In the genomic region with DNA sequence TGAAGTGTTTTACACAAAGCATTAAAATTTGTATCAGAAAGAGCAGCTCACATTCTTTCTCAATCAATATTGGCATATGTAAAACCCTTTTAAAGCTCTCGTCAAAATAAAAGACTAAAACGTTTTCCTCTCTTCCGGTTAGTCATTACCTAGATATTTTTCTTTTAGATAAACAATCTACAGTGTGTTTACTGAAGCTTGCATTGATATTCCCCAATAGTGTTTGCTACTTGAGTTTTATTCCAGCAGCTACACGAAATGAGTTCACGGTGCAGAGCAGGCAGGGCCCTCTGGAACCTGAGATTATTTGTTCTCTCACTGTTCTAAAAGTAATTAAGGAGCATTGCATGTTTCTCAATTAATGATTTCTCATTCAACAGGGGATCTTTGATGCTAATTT, we compare ENCODE assay signal across 20 cellular contexts.
DNase-seq lines count a peak whose midpoint lies in the region; FAIRE-seq and TF ChIP-seq lines count a peak whose summit lies in the region.
"Had no signal": no experiment of that assay in that cellular context is flagged by ENCODE, and none has a peak within 500 bp of the region (broad histone marks: within the 10 kb centered on the region; RNA-seq: fewer than 3 reads in every experiment).

No MANE protein-coding gene starts in this region.

- no peaks in the 10 kb centered on the region for H4K20me1 ChIP-seq in astrocyte (ENCODE audit: insufficient read depth, low read length)
- H4K20me1 ChIP-seq: BLaER1 had no signal

- no peak for TF ChIP-seq POLR2A in Peyer's patch (IDR thresholded peaks at IDR 0.05)

- H3K36me3 ChIP-seq in astrocyte (ENCODE audit: insufficient read depth, low read length) (no peaks in the 10 kb centered on the region), Peyer's patch (no peaks in the 10 kb centered on the region)
- H3K36me3 ChIP-seq: BLaER1, HAP-1 had no signal

- no peaks in the 10 kb centered on the region for H3K9me3 Mint-ChIP-seq in astrocyte (ENCODE audit: unreplicated experiment)
- H3K9me3 Mint-ChIP-seq: HFFc6 had no signal

- H3K4me3 ChIP-seq in astrocyte (ENCODE audit: insufficient read depth, low read depth, low read length) (no peak overlapping the region), fibroblast of villous mesenchyme (ENCODE audit: low read depth, low read length) (no peak overlapping the region), Peyer's patch (no peak overlapping the region)
- H3K4me3 ChIP-seq: BLaER1, GM12878, HAP-1, K562 had no signal

- H3K9me3 ChIP-seq in astrocyte (ENCODE audit: insufficient read depth, low read depth, low read length) (no peaks in the 10 kb centered on the region), Peyer's patch (no peaks in the 10 kb centered on the region)
- H3K9me3 ChIP-seq: BLaER1, Caco-2, HAP-1 had no signal

- H3K4me2 ChIP-seq in astrocyte (ENCODE audit: low read length), result peak overlapping the region; percentile 6
- H3K4me2 ChIP-seq: BLaER1 had no signal

- no peaks in the 10 kb centered on the region for H3K36me3 Mint-ChIP-seq in astrocyte (ENCODE audit: low read depth, unreplicated experiment)
- H3K36me3 Mint-ChIP-seq: CD8-positive, alpha-beta memory T cell had no signal

- H3K27ac ChIP-seq in astrocyte (ENCODE audit: low read depth, low read length), result no peak overlapping the region
- no peak overlapping the region for H3K27ac ChIP-seq in Peyer's patch
- H3K27ac ChIP-seq: BLaER1 had no signal

- no peaks in the 10 kb centered on the region for H3K79me2 ChIP-seq in astrocyte (ENCODE audit: insufficient read depth, low read length)

- FAIRE-seq in astrocyte (lab: Jason Lieb, UNC), result no peak
- no peak for FAIRE-seq in D721Med (lab: Jason Lieb, UNC)
- FAIRE-seq: GM12878, GM18507, H1, HTR-8/SVneo, K562 had no signal

- H3K27me3 ChIP-seq in astrocyte (ENCODE audit: insufficient read depth, low read length), result no peaks in the 10 kb centered on the region
- H3K27me3 ChIP-seq in Peyer's patch, result no peaks in the 10 kb centered on the region
- H3K27me3 ChIP-seq: BLaER1 had no signal

- DNase-seq in HCEC 1CT, result peak; percentile 69
- DNase-seq in astrocyte (ENCODE audit: low read depth), result peak; percentile 4
- DNase-seq in fibroblast of villous mesenchyme (ENCODE audit: low read depth), result peak; percentile 31
- peak; percentile 40 for DNase-seq in renal cortical epithelial cell (ENCODE audit: low read depth)
- no peak for DNase-seq in D721Med (ENCODE audit: insufficient read length, low spot score)
- DNase-seq in Peyer's patch, result no peak
- DNase-seq in GM19240 (ENCODE audit: insufficient read length, low spot score), result no peak
- DNase-seq in NCI-H1417 treated with DMSO at 0.1 percent for 48 hours (lab: John Stamatoyannopoulos, UW), result no peak
- DNase-seq: AML-193; Caco-2; CD8-positive, alpha-beta memory T cell; DMS53; HFFc6 had no signal

- TF ChIP-seq CTCF in astrocyte (IDR thresholded peaks at IDR 0.05; ENCODE audit: insufficient read depth, low read depth, low read length) (no peak), fibroblast of villous mesenchyme (IDR thresholded peaks at IDR 0.05; ENCODE audit: insufficient read depth, low read depth, low read length) (no peak), D721Med (IDR thresholded peaks at IDR 0.05; ENCODE audit: insufficient read depth, missing control alignments) (no peak), Peyer's patch (IDR thresholded peaks at IDR 0.05) (no peak)

- no peak overlapping the region for H3K27ac Mint-ChIP-seq in astrocyte (ENCODE audit: unreplicated experiment)
- H3K27ac Mint-ChIP-seq: CD8-positive, alpha-beta memory T cell; HFFc6 had no signal

- peaks cover 5% of the 10 kb centered on the region for H3K4me1 Mint-ChIP-seq in astrocyte (ENCODE audit: low read depth, unreplicated experiment)
- H3K4me1 Mint-ChIP-seq: CD8-positive, alpha-beta memory T cell had no signal

- H3K4me1 ChIP-seq in astrocyte (ENCODE audit: insufficient read depth, low read length) (peaks cover 11% of the 10 kb centered on the region), Peyer's patch (no peaks in the 10 kb centered on the region)

- no peak overlapping the region for H3K9ac ChIP-seq in astrocyte (ENCODE audit: low read length)
- H3K9ac ChIP-seq: BLaER1 had no signal

- H3K27me3 Mint-ChIP-seq in astrocyte (ENCODE audit: low read depth, unreplicated experiment), result no peaks in the 10 kb centered on the region
- H3K27me3 Mint-ChIP-seq: CD8-positive, alpha-beta memory T cell had no signal

- H2AFZ ChIP-seq in astrocyte (ENCODE audit: low read depth, low read length), result no peak overlapping the region

- no peak overlapping the region for H3K4me3 Mint-ChIP-seq in astrocyte (ENCODE audit: unreplicated experiment)
- H3K4me3 Mint-ChIP-seq: CD8-positive, alpha-beta memory T cell; HFFc6 had no signal

Comparison
In these comparisons a context has a peak if more than half of its experiments do, and no peak if none do; other contexts are left out.
1. DNase-seq: peak in HCEC 1CT (single experiment), astrocyte (single experiment), fibroblast of villous mesenchyme (single experiment) and renal cortical epithelial cell (single experiment); none in D721Med (single experiment), Peyer's patch (0 of 3), GM19240 (single experiment) and NCI-H1417 treated with DMSO at 0.1 percent for 48 hours (single experiment).